Comparison of ENCODE assay signal across 25 cellular contexts in the genomic region with DNA sequence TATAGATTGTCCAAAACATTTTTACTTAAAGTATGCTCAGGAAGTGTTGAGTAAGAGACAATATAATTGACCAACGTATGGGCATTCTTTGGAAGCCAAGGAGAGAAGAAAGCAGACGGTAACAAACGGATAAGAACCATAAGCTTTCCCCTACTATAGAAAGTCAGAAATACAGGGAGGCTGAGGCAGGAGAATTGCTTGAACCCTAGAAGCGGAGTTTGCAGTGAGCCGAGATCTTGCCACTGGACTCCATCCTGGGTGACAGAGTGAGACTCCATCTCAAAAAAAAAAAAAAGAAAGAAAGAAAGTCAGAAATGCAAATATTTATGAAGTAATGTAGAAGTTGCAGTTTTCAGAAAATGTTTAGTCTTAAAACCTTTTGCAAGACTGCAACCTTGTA.
"Had no signal": no experiment of that assay in that cellular context is flagged by ENCODE, and none has a peak within 500 bp of the region (broad histone marks: within the 10 kb centered on the region; RNA-seq: fewer than 3 reads in every experiment).

No MANE protein-coding gene starts in this region.

- H3K79me2 ChIP-seq: hepatocyte had no signal

- H3K9me3 ChIP-seq: colonic mucosa, esophagus muscularis mucosa, esophagus squamous epithelium, gastrocnemius medialis, gastroesophageal sphincter, heart left ventricle, heart right ventricle had no signal

- H3K4me3 ChIP-seq: colonic mucosa, coronary artery, dorsolateral prefrontal cortex, esophagus muscularis mucosa, esophagus squamous epithelium, gastrocnemius medialis, gastroesophageal sphincter, heart left ventricle, heart right ventricle, hepatocyte had no signal

- H2AFZ ChIP-seq: hepatocyte had no signal

- H3K4me2 ChIP-seq: hepatocyte had no signal

- H3K4me1 ChIP-seq: colonic mucosa had no signal

- H3K36me3 ChIP-seq: colonic mucosa, esophagus muscularis mucosa, esophagus squamous epithelium, gastrocnemius medialis, gastroesophageal sphincter, heart left ventricle, heart right ventricle had no signal

- H3K27me3 ChIP-seq: colonic mucosa, esophagus muscularis mucosa, foreskin keratinocyte, gastrocnemius medialis, gastroesophageal sphincter, heart left ventricle, hepatocyte had no signal

- H3K27ac ChIP-seq: colonic mucosa, coronary artery, dorsolateral prefrontal cortex, epithelial cell of prostate, esophagus muscularis mucosa, esophagus squamous epithelium, foreskin keratinocyte, gastrocnemius medialis, gastroesophageal sphincter, heart left ventricle, heart right ventricle, hepatocyte had no signal

- ATAC-seq: effector memory CD8-positive, alpha-beta T cell; esophagus mucosa; foreskin keratinocyte; gastrocnemius medialis; gastroesophageal sphincter; heart left ventricle; heart right ventricle had no signal

- DNase-seq: colonic mucosa; cortex of kidney; dermis blood vessel endothelial cell; dorsolateral prefrontal cortex; effector CD4-positive, alpha-beta T cell; effector CD8-positive, alpha-beta T cell; effector memory CD4-positive, alpha-beta T cell; effector memory CD8-positive, alpha-beta T cell; endodermal cell; erythroblast; esophagus squamous epithelium; foreskin fibroblast; foreskin keratinocyte; foreskin melanocyte; gastrocnemius medialis; glutamatergic neuron; head of caudate nucleus; heart left ventricle; heart right ventricle had no signal
